23 cellular contexts compared by ENCODE assay signal in the genomic region with DNA sequence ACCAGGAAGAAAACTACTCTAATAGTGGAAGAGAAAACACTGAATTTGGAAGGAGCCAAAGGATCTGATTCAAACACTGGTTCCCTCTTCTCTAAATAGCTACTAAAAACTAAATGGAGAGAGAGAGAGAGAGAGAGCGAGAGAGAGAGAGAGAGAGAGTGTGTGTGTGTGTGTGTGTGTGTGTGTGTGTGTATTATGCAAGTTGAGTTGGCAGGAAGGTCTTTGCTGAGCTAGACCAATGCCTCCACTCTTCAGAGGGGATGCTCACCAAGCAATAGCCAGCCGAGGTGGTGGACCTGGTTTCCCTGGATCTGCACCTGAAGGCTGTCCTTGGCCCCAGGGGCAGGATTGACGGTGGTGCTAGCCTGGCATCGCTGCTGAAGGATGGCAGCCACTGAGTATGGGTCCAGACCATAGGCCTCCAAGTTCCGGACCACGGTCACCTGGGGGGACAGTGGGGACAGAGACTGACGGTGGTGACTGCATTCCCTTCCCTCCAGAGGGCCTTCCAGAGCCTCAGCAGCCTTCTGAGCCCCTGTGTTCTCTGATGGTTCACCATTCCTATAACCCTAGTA. TPM values are rescaled to one million over a fixed set of nuclear protein-coding genes. Genes with fewer than 3 reads are reported as not detected.
DNase-seq lines count a peak whose midpoint lies in the region; ATAC-seq and TF ChIP-seq lines count a peak whose summit lies in the region.
"Had no signal": no experiment of that assay in that cellular context is flagged by ENCODE, and none has a peak within 500 bp of the region (broad histone marks: within the 10 kb centered on the region; RNA-seq: fewer than 3 reads in every experiment).

No MANE protein-coding gene starts in this region.

- TF ChIP-seq CTCF in HEK293 (tag by site-specific recombination; IDR thresholded peaks at IDR 0.05) = no peak

- H3K27me3 Mint-ChIP-seq in activated T-cell treated with anti-CD3 and anti-CD28 coated beads, Interleukin-2, amount 50 U/mL, for 24 hours = no peaks in the 10 kb centered on the region
- H3K27me3 Mint-ChIP-seq in activated naive CD8-positive, alpha-beta T cell treated with anti-CD3 and anti-CD28 coated beads, Interleukin-2, amount 10 ng/mL, durations not matched to agents 7 days and 5 days = no peaks in the 10 kb centered on the region
- no peaks in the 10 kb centered on the region for H3K27me3 Mint-ChIP-seq in natural killer cell treated with Interleukin-12 subunit alpha and Interleukin-12 subunit beta and Interleukin-15 and Interleukin-18, amount 100 ng/mL, for 72 hours
- H3K27me3 Mint-ChIP-seq: activated CD4-positive, alpha-beta T cell treated with anti-CD3 and anti-CD28 coated beads, Interleukin-2, amount 10 ng/mL, durations not matched to agents 7 days and 5 days; B cell had no signal

- H3K4me1 ChIP-seq in HEK293 (ENCODE audit: control insufficient read depth, insufficient read depth, low read length) = no peaks in the 10 kb centered on the region

- H3K36me3 Mint-ChIP-seq in activated T-cell treated with anti-CD3 and anti-CD28 coated beads, Interleukin-2, amount 50 U/mL, for 24 hours (ENCODE audit: low read depth) = peaks cover 96% of the 10 kb centered on the region
- peaks cover 25% of the 10 kb centered on the region for H3K36me3 Mint-ChIP-seq in activated naive CD8-positive, alpha-beta T cell treated with anti-CD3 and anti-CD28 coated beads, Interleukin-2, amount 10 ng/mL, durations not matched to agents 7 days and 5 days
- peaks cover 47% of the 10 kb centered on the region for H3K36me3 Mint-ChIP-seq in natural killer cell treated with Interleukin-12 subunit alpha and Interleukin-12 subunit beta and Interleukin-15 and Interleukin-18, amount 100 ng/mL, for 72 hours

- no peaks in the 10 kb centered on the region for H3K9me3 ChIP-seq in HEK293 (ENCODE audit: control insufficient read depth, insufficient read depth, low read depth, low read length)
- H3K9me3 ChIP-seq: heart left ventricle, SJSA1, thoracic aorta had no signal

- peak overlapping the region; percentile 87 for H3K27ac Mint-ChIP-seq in activated T-cell treated with anti-CD3 and anti-CD28 coated beads, Interleukin-2, amount 50 U/mL, for 24 hours
- peak overlapping the region; percentile 66 for H3K27ac Mint-ChIP-seq in activated naive CD8-positive, alpha-beta T cell treated with anti-CD3 and anti-CD28 coated beads, Interleukin-2, amount 10 ng/mL, durations not matched to agents 7 days and 5 days
- peak overlapping the region; percentile 90 to 99 for H3K27ac Mint-ChIP-seq in natural killer cell treated with Interleukin-12 subunit alpha and Interleukin-12 subunit beta and Interleukin-15 and Interleukin-18, amount 100 ng/mL, for 72 hours
- H3K27ac Mint-ChIP-seq: H9 had no signal

- POLR2A ChIA-PET in HEK293 (lab: Yijun Ruan, JAX) = no interaction called here
- POLR2A ChIA-PET in activated naive CD8-positive, alpha-beta T cell treated with anti-CD3 and anti-CD28 coated beads, Interleukin-2, amount 10 ng/mL, durations not matched to agents 7 days and 5 days (lab: Charles Lee) = interaction anchor here (1.7 to 1.8 kb wide), 2 partner anchors 19 to 39 kb away, joined by 4 to 5 read pairs; partner anchors contain the start of gene EIF2D

- no peak overlapping the region for H3K4me3 Mint-ChIP-seq in activated T-cell treated with anti-CD3 and anti-CD28 coated beads, Interleukin-2, amount 50 U/mL, for 24 hours
- no peak overlapping the region for H3K4me3 Mint-ChIP-seq in activated naive CD8-positive, alpha-beta T cell treated with anti-CD3 and anti-CD28 coated beads, Interleukin-2, amount 10 ng/mL, durations not matched to agents 7 days and 5 days
- no peak overlapping the region for H3K4me3 Mint-ChIP-seq in natural killer cell treated with Interleukin-12 subunit alpha and Interleukin-12 subunit beta and Interleukin-15 and Interleukin-18, amount 100 ng/mL, for 72 hours
- H3K4me3 Mint-ChIP-seq: activated CD4-positive, alpha-beta T cell treated with anti-CD3 and anti-CD28 coated beads, Interleukin-2, amount 10 ng/mL, durations not matched to agents 7 days and 5 days; B cell; H9 had no signal

- peaks cover 55% of the 10 kb centered on the region for H3K4me1 Mint-ChIP-seq in activated T-cell treated with anti-CD3 and anti-CD28 coated beads, Interleukin-2, amount 50 U/mL, for 24 hours (ENCODE audit: low read depth)
- H3K4me1 Mint-ChIP-seq in activated naive CD8-positive, alpha-beta T cell treated with anti-CD3 and anti-CD28 coated beads, Interleukin-2, amount 10 ng/mL, durations not matched to agents 7 days and 5 days = peaks cover 31% of the 10 kb centered on the region
- H3K4me1 Mint-ChIP-seq in natural killer cell treated with Interleukin-12 subunit alpha and Interleukin-12 subunit beta and Interleukin-15 and Interleukin-18, amount 100 ng/mL, for 72 hours (ENCODE audit: low read depth in 2 of 2) = peaks cover 48 to 56% of the 10 kb centered on the region in 2 donors
- H3K4me1 Mint-ChIP-seq: H9 had no signal

- CTCF ChIA-PET in HEK293 (lab: Yijun Ruan, JAX) = interaction anchor here (1.1 to 4.7 kb wide), 7 partner anchors 10 to 104 kb away, joined by 3 to 28 read pairs (median 5); no protein-coding TSS in a partner anchor

- no peaks in the 10 kb centered on the region for H3K9me3 Mint-ChIP-seq in activated T-cell treated with anti-CD3 and anti-CD28 coated beads, Interleukin-2, amount 50 U/mL, for 24 hours
- H3K9me3 Mint-ChIP-seq in activated naive CD8-positive, alpha-beta T cell treated with anti-CD3 and anti-CD28 coated beads, Interleukin-2, amount 10 ng/mL, durations not matched to agents 7 days and 5 days = no peaks in the 10 kb centered on the region
- H3K9me3 Mint-ChIP-seq in natural killer cell treated with Interleukin-12 subunit alpha and Interleukin-12 subunit beta and Interleukin-15 and Interleukin-18, amount 100 ng/mL, for 72 hours = no peaks in the 10 kb centered on the region
- H3K9me3 Mint-ChIP-seq: activated CD4-positive, alpha-beta T cell treated with anti-CD3 and anti-CD28 coated beads, Interleukin-2, amount 10 ng/mL, durations not matched to agents 7 days and 5 days; H9 had no signal

- no peak overlapping the region for H3K4me3 ChIP-seq in HEK293 (ENCODE audit: low read depth, low read length)
- H3K4me3 ChIP-seq: heart left ventricle, SJSA1, thoracic aorta had no signal

- ATAC-seq in activated naive CD8-positive, alpha-beta T cell treated with anti-CD3 and anti-CD28 coated beads, Interleukin-2, amount 10 ng/mL, durations not matched to agents 7 days and 5 days (ENCODE audit: low read depth) = no peak
- no peak for ATAC-seq in natural killer cell treated with Interleukin-12 subunit alpha and Interleukin-12 subunit beta and Interleukin-15 and Interleukin-18, amount 100 ng/mL, for 72 hours
- no peak for ATAC-seq in HG03469 (IDR thresholded peaks at IDR 0.05; ENCODE audit: unreplicated experiment)
- ATAC-seq in GM18502 (IDR thresholded peaks at IDR 0.05; ENCODE audit: poor library complexity, unreplicated experiment) = no peak
- ATAC-seq in GM18868 (IDR thresholded peaks at IDR 0.05; ENCODE audit: unreplicated experiment) = no peak
- ATAC-seq: heart left ventricle, left cardiac atrium had no signal

- peaks cover 33 to 90% of the 10 kb centered on the region in 2 experiments for H3K36me3 ChIP-seq in HEK293 (ENCODE audit: control insufficient read depth in 2 of 2, insufficient read depth in 1 of 2, low read length in 2 of 2)

- H3K27ac ChIP-seq in HEK293 (ENCODE audit: extremely low read depth, low read depth, low read length) = no peak overlapping the region
- H3K27ac ChIP-seq: heart left ventricle, SJSA1, thoracic aorta had no signal

- DNase-seq in activated T-cell treated with anti-CD3 and anti-CD28 coated beads, Interleukin-2, amount 50 U/mL, for 24 hours = no peak
- no peak for DNase-seq in activated T-cell treated with anti-CD3 and anti-CD28 coated beads, Interleukin-2, amount 50 U/mL, for 1 hour
- no peak for DNase-seq in activated naive CD8-positive, alpha-beta T cell treated with anti-CD3 and anti-CD28 coated beads, Interleukin-2, amount 10 ng/mL, durations not matched to agents 7 days and 5 days
- DNase-seq in natural killer cell treated with Interleukin-12 subunit alpha and Interleukin-12 subunit beta and Interleukin-15 and Interleukin-18, amount 100 ng/mL, for 72 hours (ENCODE audit: low spot score) = no peak
- DNase-seq: activated CD4-positive, alpha-beta T cell treated with anti-CD3 and anti-CD28 coated beads, Interleukin-2, amount 10 ng/mL, durations not matched to agents 7 days and 5 days; cerebellar nuclear complex; H9; heart left ventricle; left cardiac atrium; mesenchymal stem cell; NCI-H1092; NCI-H187 treated with DMSO at 0.1 percent for 48 hours; NCI-H526 treated with DMSO at 0.1 percent for 48 hours; occipital lobe; small intestine; stimulated activated CD4-positive, alpha-beta T cell treated with anti-CD3 and anti-CD28 coated beads, Interleukin-2, amount 100 ng/mL, for 24 hours had no signal

TF ChIP-seq in HEK293, 187 proteins besides CTCF, POLR2A, EP300 and RAD21:
- TF ChIP-seq, protein P1, sequence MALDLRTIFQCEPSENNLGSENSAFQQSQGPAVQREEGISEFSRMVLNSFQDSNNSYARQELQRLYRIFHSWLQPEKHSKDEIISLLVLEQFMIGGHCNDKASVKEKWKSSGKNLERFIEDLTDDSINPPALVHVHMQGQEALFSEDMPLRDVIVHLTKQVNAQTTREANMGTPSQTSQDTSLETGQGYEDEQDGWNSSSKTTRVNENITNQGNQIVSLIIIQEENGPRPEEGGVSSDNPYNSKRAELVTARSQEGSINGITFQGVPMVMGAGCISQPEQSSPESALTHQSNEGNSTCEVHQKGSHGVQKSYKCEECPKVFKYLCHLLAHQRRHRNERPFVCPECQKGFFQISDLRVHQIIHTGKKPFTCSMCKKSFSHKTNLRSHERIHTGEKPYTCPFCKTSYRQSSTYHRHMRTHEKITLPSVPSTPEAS (tag by site-specific recombination; IDR thresholded peaks at IDR 0.05) = peak; percentile 44
- TF ChIP-seq ZNF223 (tag by site-specific recombination; IDR thresholded peaks at IDR 0.05) = no peak

RNA-seq across cellular contexts. Expression of gene EIF2D, which starts 18.8 kb away (rescaled TPM):
- total RNA-seq in activated naive CD8-positive, alpha-beta T cell treated with anti-CD3 and anti-CD28 coated beads, Interleukin-2, amount 10 ng/mL, durations not matched to agents 7 days and 5 days = 10 to 100 TPM; 40.6 to 43.7 TPM
- total RNA-seq in natural killer cell treated with Interleukin-12 subunit alpha and Interleukin-12 subunit beta and Interleukin-15 and Interleukin-18, amount 100 ng/mL, for 72 hours = 10 to 100 TPM; 49.1 to 91.5 TPM

RNA-seq across cellular contexts. Expression of gene DYRK3, which starts 41.9 kb away (rescaled TPM):
- total RNA-seq in activated naive CD8-positive, alpha-beta T cell treated with anti-CD3 and anti-CD28 coated beads, Interleukin-2, amount 10 ng/mL, durations not matched to agents 7 days and 5 days = 1 to 10 TPM; 2.7 TPM
- 1 to 10 TPM; 5.6 to 8.8 TPM for total RNA-seq in natural killer cell treated with Interleukin-12 subunit alpha and Interleukin-12 subunit beta and Interleukin-15 and Interleukin-18, amount 100 ng/mL, for 72 hours
